Comparison of ENCODE assay signal across 1 cellular context in genomic region chr6:108133594-108134179, GRCh38.
TF ChIP-seq lines count a peak whose summit lies in the region.

No MANE protein-coding gene starts in this region.

TF ChIP-seq in HCT116, 20 proteins besides CTCF, POLR2A, EP300 and RAD21 (continued from another document):
- TF ChIP-seq REST (IDR thresholded peaks at IDR 0.05; ENCODE audit: low read depth) = no peak
- peak; percentile 65; the same call in 1 of the 2 replicates for TF ChIP-seq ATF3 (IDR thresholded peaks at IDR 0.05)
- TF ChIP-seq FOSL1 (IDR thresholded peaks at IDR 0.05; ENCODE audit: low read depth) = no peak
- peak; percentile 71 for TF ChIP-seq ZFX (IDR thresholded peaks at IDR 0.05)
- no peak for TF ChIP-seq EZH2phosphoT487 (IDR thresholded peaks at IDR 0.05; ENCODE audit: borderline replicate concordance)
